In genomic region chr6:4647414-4648365, GRCh38 we compare ENCODE assay signal across 8 cellular contexts.
DNase-seq lines count a peak whose midpoint lies in the region; ATAC-seq and TF ChIP-seq lines count a peak whose summit lies in the region.

No MANE protein-coding gene starts in this region.

- DNase-seq in AG10803 (ENCODE audit: low read depth) (peak; percentile 74), HFFc6 (peak; percentile 57), RKO (ENCODE audit: low spot score) (peak; percentile 83), chondrocyte (ENCODE audit: low spot score) (no peak), islet precursor cell (peak; percentile 95)

- H3K36me3 Mint-ChIP-seq in HFFc6 (ENCODE audit: low read depth) (no peaks in the 10 kb centered on the region; the same call in 1 of the 2 replicates), chondrocyte (ENCODE audit: low read depth) (peaks cover 4% of the 10 kb centered on the region)

- H3K4me3 ChIP-seq in AG10803 (ENCODE audit: low read length) (peak overlapping the region; percentile 58), skin epidermis (peak overlapping the region in 6 of 7 experiments; percentile 1 to 30 (median 18))

- H3K4me1 Mint-ChIP-seq in HFFc6 (ENCODE audit: low read depth): peaks cover 30% of the 10 kb centered on the region
- peaks cover 11% of the 10 kb centered on the region for H3K4me1 Mint-ChIP-seq in chondrocyte (ENCODE audit: low read depth)

- H3K4me3 Mint-ChIP-seq in HFFc6: peak overlapping the region; percentile 83
- H3K4me3 Mint-ChIP-seq in chondrocyte (ENCODE audit: unreplicated experiment): peak overlapping the region; percentile 67

- TF ChIP-seq CTCF in AG10803 (conservative IDR thresholded peaks at IDR 0.05; ENCODE audit: low read length) (no peak), HFFc6 (IDR thresholded peaks at IDR 0.05) (no peak), chondrocyte (IDR thresholded peaks at IDR 0.05) (no peak)

- H3K9me3 Mint-ChIP-seq in HFFc6 (peaks cover 4% of the 10 kb centered on the region; the same call in 1 of the 2 replicates), chondrocyte (ENCODE audit: low read depth) (peaks cover 5% of the 10 kb centered on the region)

- peak overlapping the region in 16 of 21 experiments; percentile 9 to 81 (median 55) for H3K27ac ChIP-seq in skin epidermis

- H3K27ac Mint-ChIP-seq in HFFc6 (peak overlapping the region; percentile 75), chondrocyte (ENCODE audit: unreplicated experiment) (peak overlapping the region; percentile 58)

- H3K27me3 Mint-ChIP-seq in HFFc6 (ENCODE audit: insufficient read depth) (no peaks in the 10 kb centered on the region; the same call in 1 of the 2 replicates), chondrocyte (ENCODE audit: low read depth) (no peaks in the 10 kb centered on the region)

- ATAC-seq in GM21723 (IDR thresholded peaks at IDR 0.05; ENCODE audit: unreplicated experiment) (no peak), GM21528 (IDR thresholded peaks at IDR 0.05; ENCODE audit: low FRiP score, unreplicated experiment) (no peak)
